Comparison of ENCODE assay signal across 22 cellular contexts in the genomic region with DNA sequence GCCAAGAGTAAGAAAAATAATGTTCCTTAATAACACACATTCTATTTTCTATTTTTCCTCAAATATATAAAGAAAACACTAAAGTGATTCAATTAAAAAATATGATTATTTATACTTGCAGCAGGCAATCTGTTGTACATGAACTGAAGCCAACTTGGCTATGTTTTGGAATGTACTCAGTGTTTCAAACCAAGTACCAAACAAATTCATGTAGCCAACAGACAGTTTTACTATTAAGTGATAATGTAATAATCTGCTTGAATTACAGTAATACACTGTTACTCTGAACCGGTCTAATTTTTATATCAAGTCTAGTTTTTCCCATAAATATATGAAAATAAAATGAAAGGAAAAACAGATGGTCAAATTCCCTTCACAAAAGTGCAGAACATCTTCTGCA.
"Had no signal": no experiment of that assay in that cellular context is flagged by ENCODE, and none has a peak within 500 bp of the region (broad histone marks: within the 10 kb centered on the region; RNA-seq: fewer than 3 reads in every experiment).

No MANE protein-coding gene starts in this region.

- H3K36me3 ChIP-seq: brain microvascular endothelial cell, sigmoid colon had no signal

- H3K27ac Mint-ChIP-seq: activated CD4-positive, alpha-beta memory T cell treated with anti-CD3 and anti-CD28 coated beads for 36 hours; activated CD4-positive, alpha-beta T cell treated with anti-CD3 and anti-CD28 coated beads for 36 hours; activated naive CD8-positive, alpha-beta T cell; dendritic cell treated with granulocyte-macrophage colony-stimulating factor and Interleukin-4, amounts not matched to agents 40 ng/mL and 50 ng/mL, for 4 days; stimulated activated effector memory CD8-positive, alpha-beta T cell treated with anti-CD3 and anti-CD28 coated beads, Interleukin-12 subunit alpha, Interleukin-12 subunit beta, amount 100 ng/mL, for 72 hours; T-helper 1 cell treated with Interleukin-12 subunit alpha and Interleukin-12 subunit beta and Interleukin-4 antibody, amounts not matched to agents 30 μg/mL and 1 μg/mL, for 36 hours had no signal

- H3K9me3 Mint-ChIP-seq: activated CD4-positive, alpha-beta memory T cell treated with anti-CD3 and anti-CD28 coated beads for 36 hours; activated T-cell treated with anti-CD3 and anti-CD28 coated beads, Interleukin-2, amount 50 U/mL, for 4 hours; central memory CD8-positive, alpha-beta T cell; dendritic cell treated with granulocyte-macrophage colony-stimulating factor and Interleukin-4, amounts not matched to agents 40 ng/mL and 50 ng/mL, for 4 days; stimulated activated effector memory CD8-positive, alpha-beta T cell treated with anti-CD3 and anti-CD28 coated beads, Interleukin-12 subunit alpha, Interleukin-12 subunit beta, amount 100 ng/mL, for 72 hours; T-helper 1 cell treated with Interleukin-12 subunit alpha and Interleukin-12 subunit beta and Interleukin-4 antibody, amounts not matched to agents 30 μg/mL and 1 μg/mL, for 36 hours had no signal

- H3K4me1 ChIP-seq: foreskin keratinocyte, parathyroid adenoma had no signal

- H2AFZ ChIP-seq: parathyroid adenoma had no signal

- H3K9ac ChIP-seq: parathyroid adenoma had no signal

- ATAC-seq: activated CD4-positive, alpha-beta T cell treated with anti-CD3 and anti-CD28 coated beads for 36 hours; activated T-cell treated with anti-CD3 and anti-CD28 coated beads, Interleukin-2, amount 50 U/mL, for 4 hours; foreskin keratinocyte; left cardiac atrium; stimulated activated effector memory CD8-positive, alpha-beta T cell treated with anti-CD3 and anti-CD28 coated beads, Interleukin-12 subunit alpha, Interleukin-12 subunit beta, amount 100 ng/mL, for 72 hours had no signal

- DNase-seq: activated CD4-positive, alpha-beta memory T cell treated with anti-CD3 and anti-CD28 coated beads for 36 hours; activated CD4-positive, alpha-beta T cell treated with anti-CD3 and anti-CD28 coated beads for 36 hours; activated effector memory CD4-positive, alpha-beta T cell treated with Interleukin-2 at 50 U/mL for 16 hours; activated T-cell treated with anti-CD3 and anti-CD28 coated beads, Interleukin-2, amount 50 U/mL, for 4 hours; amygdala; brain microvascular endothelial cell; effector memory CD4-positive, alpha-beta T cell; foreskin keratinocyte; head of caudate nucleus; left cardiac atrium; midbrain; sigmoid colon; stimulated activated CD4-positive, alpha-beta T cell treated with anti-CD3 and anti-CD28 coated beads, Interleukin-12 subunit alpha, Interleukin-12 subunit beta, amount 100 ng/mL, for 4 hours; stimulated activated CD4-positive, alpha-beta T cell treated with anti-CD3 and anti-CD28 coated beads, Interleukin-2, amount 100 ng/mL, for 24 hours had no signal

- H3K4me3 ChIP-seq: lung had no signal

- H3K9me3 ChIP-seq: sigmoid colon had no signal

- H3K27ac ChIP-seq: brain microvascular endothelial cell, epithelial cell of prostate, foreskin keratinocyte, parathyroid adenoma had no signal

- H3K27me3 ChIP-seq: brain microvascular endothelial cell, foreskin keratinocyte, sigmoid colon had no signal
